Comparison of ENCODE assay signal across 1 cellular context in the genomic region with DNA sequence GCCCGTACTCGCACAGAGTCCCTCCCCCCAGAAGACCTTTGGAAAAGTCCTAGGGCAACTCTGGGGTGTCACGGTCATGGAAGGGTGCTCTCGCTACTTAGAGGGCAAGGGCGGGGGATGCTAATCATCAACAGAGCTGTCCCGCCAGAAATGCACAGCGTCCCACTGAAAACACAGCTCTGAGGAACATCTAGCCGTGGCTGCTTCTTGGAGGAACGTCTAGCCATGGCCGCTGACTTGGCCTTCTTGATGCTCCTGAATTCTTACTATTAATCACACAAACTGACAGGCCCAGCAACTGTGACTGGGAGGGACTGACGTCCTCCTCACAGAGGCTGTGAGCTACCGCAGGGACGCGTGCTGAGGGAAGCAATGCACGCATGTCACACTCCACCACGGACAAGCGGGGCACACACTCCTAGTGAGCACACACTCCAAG.
A peak's percentile ranks its signal among the peaks of the same experiment; 100 is the strongest.
TF ChIP-seq lines count a peak whose summit lies in the region.

No MANE protein-coding gene starts in this region.

TF ChIP-seq in K562, 482 proteins besides CTCF, POLR2A, EP300 and RAD21:
- TF ChIP-seq BHLHE40 (IDR thresholded peaks at IDR 0.05; ENCODE audit: low read length) = peak; percentile 53; the same call in 1 of the 2 replicates
- TF ChIP-seq POLR2AphosphoS2 (IDR thresholded peaks at IDR 0.05; ENCODE audit: low read length) = no peak
- TF ChIP-seq, protein P1, sequence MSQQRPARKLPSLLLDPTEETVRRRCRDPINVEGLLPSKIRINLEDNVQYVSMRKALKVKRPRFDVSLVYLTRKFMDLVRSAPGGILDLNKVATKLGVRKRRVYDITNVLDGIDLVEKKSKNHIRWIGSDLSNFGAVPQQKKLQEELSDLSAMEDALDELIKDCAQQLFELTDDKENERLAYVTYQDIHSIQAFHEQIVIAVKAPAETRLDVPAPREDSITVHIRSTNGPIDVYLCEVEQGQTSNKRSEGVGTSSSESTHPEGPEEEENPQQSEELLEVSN (IDR thresholded peaks at IDR 0.05; ENCODE audit: borderline replicate concordance in 1 of 2, extremely low read depth in 1 of 2, insufficient read depth in 1 of 2, insufficient read length in 1 of 2, low read depth in 1 of 2, low read length in 1 of 2, poor library complexity in 1 of 2, severe bottlenecking in 1 of 2) = peak; percentile 44 to 86
- peak in 2 of 3 experiments; percentile 14 to 75 for TF ChIP-seq YY1 (IDR thresholded peaks at IDR 0.05; ENCODE audit: borderline replicate concordance in 1 of 3, control insufficient read depth in 1 of 3, extremely low read depth in 1 of 3, insufficient read depth in 3 of 3, insufficient read length in 1 of 3, insufficient replicate concordance in 2 of 3, low read depth in 1 of 3, low read length in 2 of 3)
- TF ChIP-seq, protein P2, sequence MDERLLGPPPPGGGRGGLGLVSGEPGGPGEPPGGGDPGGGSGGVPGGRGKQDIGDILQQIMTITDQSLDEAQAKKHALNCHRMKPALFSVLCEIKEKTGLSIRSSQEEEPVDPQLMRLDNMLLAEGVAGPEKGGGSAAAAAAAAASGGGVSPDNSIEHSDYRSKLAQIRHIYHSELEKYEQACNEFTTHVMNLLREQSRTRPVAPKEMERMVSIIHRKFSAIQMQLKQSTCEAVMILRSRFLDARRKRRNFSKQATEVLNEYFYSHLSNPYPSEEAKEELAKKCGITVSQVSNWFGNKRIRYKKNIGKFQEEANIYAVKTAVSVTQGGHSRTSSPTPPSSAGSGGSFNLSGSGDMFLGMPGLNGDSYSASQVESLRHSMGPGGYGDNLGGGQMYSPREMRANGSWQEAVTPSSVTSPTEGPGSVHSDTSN (CRISPR knock-in tag; IDR thresholded peaks at IDR 0.05; ENCODE audit: low read depth) = no peak
- TF ChIP-seq, protein P2 (tag; conservative IDR thresholded peaks at IDR 0.05; ENCODE audit: low read depth) = peak; percentile 85
- TF ChIP-seq SP1 (CRISPR knock-in tag; IDR thresholded peaks at IDR 0.05) = 0 out of 2 replicates have a peak, but pooled peaks have one; percentile 38
- TF ChIP-seq, protein P3, sequence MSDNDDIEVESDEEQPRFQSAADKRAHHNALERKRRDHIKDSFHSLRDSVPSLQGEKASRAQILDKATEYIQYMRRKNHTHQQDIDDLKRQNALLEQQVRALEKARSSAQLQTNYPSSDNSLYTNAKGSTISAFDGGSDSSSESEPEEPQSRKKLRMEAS (CRISPR knock-in tag; IDR thresholded peaks at IDR 0.05) = peak; percentile 71
- 0 out of 2 replicates have a peak, but pooled peaks have one; percentile 15 for TF ChIP-seq RBFOX2 (IDR thresholded peaks at IDR 0.05; ENCODE audit: low read depth, low read length)
- TF ChIP-seq CSDE1 (IDR thresholded peaks at IDR 0.05) = no peak
- TF ChIP-seq, protein P4, sequence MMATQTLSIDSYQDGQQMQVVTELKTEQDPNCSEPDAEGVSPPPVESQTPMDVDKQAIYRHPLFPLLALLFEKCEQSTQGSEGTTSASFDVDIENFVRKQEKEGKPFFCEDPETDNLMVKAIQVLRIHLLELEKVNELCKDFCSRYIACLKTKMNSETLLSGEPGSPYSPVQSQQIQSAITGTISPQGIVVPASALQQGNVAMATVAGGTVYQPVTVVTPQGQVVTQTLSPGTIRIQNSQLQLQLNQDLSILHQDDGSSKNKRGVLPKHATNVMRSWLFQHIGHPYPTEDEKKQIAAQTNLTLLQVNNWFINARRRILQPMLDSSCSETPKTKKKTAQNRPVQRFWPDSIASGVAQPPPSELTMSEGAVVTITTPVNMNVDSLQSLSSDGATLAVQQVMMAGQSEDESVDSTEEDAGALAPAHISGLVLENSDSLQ (IDR thresholded peaks at IDR 0.05) = peak; percentile 97
- no peak for TF ChIP-seq BACH1 (tag; IDR thresholded peaks at IDR 0.05)
- TF ChIP-seq ZNF23 (CRISPR knock-in tag; IDR thresholded peaks at IDR 0.05) = no peak
- TF ChIP-seq, protein P5, sequence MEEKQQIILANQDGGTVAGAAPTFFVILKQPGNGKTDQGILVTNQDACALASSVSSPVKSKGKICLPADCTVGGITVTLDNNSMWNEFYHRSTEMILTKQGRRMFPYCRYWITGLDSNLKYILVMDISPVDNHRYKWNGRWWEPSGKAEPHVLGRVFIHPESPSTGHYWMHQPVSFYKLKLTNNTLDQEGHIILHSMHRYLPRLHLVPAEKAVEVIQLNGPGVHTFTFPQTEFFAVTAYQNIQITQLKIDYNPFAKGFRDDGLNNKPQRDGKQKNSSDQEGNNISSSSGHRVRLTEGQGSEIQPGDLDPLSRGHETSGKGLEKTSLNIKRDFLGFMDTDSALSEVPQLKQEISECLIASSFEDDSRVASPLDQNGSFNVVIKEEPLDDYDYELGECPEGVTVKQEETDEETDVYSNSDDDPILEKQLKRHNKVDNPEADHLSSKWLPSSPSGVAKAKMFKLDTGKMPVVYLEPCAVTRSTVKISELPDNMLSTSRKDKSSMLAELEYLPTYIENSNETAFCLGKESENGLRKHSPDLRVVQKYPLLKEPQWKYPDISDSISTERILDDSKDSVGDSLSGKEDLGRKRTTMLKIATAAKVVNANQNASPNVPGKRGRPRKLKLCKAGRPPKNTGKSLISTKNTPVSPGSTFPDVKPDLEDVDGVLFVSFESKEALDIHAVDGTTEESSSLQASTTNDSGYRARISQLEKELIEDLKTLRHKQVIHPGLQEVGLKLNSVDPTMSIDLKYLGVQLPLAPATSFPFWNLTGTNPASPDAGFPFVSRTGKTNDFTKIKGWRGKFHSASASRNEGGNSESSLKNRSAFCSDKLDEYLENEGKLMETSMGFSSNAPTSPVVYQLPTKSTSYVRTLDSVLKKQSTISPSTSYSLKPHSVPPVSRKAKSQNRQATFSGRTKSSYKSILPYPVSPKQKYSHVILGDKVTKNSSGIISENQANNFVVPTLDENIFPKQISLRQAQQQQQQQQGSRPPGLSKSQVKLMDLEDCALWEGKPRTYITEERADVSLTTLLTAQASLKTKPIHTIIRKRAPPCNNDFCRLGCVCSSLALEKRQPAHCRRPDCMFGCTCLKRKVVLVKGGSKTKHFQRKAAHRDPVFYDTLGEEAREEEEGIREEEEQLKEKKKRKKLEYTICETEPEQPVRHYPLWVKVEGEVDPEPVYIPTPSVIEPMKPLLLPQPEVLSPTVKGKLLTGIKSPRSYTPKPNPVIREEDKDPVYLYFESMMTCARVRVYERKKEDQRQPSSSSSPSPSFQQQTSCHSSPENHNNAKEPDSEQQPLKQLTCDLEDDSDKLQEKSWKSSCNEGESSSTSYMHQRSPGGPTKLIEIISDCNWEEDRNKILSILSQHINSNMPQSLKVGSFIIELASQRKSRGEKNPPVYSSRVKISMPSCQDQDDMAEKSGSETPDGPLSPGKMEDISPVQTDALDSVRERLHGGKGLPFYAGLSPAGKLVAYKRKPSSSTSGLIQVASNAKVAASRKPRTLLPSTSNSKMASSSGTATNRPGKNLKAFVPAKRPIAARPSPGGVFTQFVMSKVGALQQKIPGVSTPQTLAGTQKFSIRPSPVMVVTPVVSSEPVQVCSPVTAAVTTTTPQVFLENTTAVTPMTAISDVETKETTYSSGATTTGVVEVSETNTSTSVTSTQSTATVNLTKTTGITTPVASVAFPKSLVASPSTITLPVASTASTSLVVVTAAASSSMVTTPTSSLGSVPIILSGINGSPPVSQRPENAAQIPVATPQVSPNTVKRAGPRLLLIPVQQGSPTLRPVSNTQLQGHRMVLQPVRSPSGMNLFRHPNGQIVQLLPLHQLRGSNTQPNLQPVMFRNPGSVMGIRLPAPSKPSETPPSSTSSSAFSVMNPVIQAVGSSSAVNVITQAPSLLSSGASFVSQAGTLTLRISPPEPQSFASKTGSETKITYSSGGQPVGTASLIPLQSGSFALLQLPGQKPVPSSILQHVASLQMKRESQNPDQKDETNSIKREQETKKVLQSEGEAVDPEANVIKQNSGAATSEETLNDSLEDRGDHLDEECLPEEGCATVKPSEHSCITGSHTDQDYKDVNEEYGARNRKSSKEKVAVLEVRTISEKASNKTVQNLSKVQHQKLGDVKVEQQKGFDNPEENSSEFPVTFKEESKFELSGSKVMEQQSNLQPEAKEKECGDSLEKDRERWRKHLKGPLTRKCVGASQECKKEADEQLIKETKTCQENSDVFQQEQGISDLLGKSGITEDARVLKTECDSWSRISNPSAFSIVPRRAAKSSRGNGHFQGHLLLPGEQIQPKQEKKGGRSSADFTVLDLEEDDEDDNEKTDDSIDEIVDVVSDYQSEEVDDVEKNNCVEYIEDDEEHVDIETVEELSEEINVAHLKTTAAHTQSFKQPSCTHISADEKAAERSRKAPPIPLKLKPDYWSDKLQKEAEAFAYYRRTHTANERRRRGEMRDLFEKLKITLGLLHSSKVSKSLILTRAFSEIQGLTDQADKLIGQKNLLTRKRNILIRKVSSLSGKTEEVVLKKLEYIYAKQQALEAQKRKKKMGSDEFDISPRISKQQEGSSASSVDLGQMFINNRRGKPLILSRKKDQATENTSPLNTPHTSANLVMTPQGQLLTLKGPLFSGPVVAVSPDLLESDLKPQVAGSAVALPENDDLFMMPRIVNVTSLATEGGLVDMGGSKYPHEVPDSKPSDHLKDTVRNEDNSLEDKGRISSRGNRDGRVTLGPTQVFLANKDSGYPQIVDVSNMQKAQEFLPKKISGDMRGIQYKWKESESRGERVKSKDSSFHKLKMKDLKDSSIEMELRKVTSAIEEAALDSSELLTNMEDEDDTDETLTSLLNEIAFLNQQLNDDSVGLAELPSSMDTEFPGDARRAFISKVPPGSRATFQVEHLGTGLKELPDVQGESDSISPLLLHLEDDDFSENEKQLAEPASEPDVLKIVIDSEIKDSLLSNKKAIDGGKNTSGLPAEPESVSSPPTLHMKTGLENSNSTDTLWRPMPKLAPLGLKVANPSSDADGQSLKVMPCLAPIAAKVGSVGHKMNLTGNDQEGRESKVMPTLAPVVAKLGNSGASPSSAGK (IDR thresholded peaks at IDR 0.05) = peak; percentile 79
- TF ChIP-seq JUND (IDR thresholded peaks at IDR 0.05; ENCODE audit: borderline replicate concordance, low read depth, low read length) = no peak
- 0 out of 3 replicates have a peak, but pooled peaks have one; percentile 1 for TF ChIP-seq JUND (tag; IDR thresholded peaks at IDR 0.05; ENCODE audit: borderline replicate concordance, low read depth, low read length)
- peak; percentile 91 for TF ChIP-seq MEIS2 (IDR thresholded peaks at IDR 0.05; ENCODE audit: partially characterized antibody)
- no peak for TF ChIP-seq PRPF4 (IDR thresholded peaks at IDR 0.05; ENCODE audit: insufficient read depth, low read depth, low read length, poor library complexity, severe bottlenecking)
- TF ChIP-seq RBBP5 (IDR thresholded peaks at IDR 0.05; ENCODE audit: borderline replicate concordance, insufficient read depth, low read length, poor library complexity, severe bottlenecking) = peak; percentile 35
- TF ChIP-seq HLTF (IDR thresholded peaks at IDR 0.05) = no peak
- TF ChIP-seq L3MBTL2 (IDR thresholded peaks at IDR 0.05) = peak; percentile 56
